20 cellular contexts compared by ENCODE assay signal in the genomic region with DNA sequence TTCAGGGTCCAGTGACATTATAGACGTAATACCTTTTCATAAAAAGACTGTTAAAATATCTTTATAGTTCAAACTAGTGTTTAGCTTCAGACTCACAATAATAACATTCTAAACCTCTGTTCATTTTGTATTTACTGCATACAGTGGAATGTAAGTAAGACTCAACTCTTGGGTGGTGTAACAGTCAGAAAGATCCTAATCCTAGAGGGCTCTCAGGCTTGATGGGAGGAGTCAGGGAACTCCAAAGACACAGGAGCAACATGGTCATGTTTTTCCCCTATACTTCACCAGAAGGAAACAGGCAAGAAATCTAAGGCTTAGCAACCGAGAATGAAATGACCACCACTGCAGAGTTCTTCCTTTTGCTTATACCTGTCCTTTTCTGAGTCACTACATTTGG.
DNase-seq lines count a peak whose midpoint lies in the region; ATAC-seq and TF ChIP-seq lines count a peak whose summit lies in the region.
"Had no signal": no experiment of that assay in that cellular context is flagged by ENCODE, and none has a peak within 500 bp of the region (broad histone marks: within the 10 kb centered on the region; RNA-seq: fewer than 3 reads in every experiment).

No MANE protein-coding gene starts in this region.

- peaks cover 33% of the 10 kb centered on the region for H3K4me1 ChIP-seq in GM23248 (ENCODE audit: insufficient read depth)
- H3K4me1 ChIP-seq in left ventricle myocardium inferior: peaks cover 12% of the 10 kb centered on the region

- H4K20me1 ChIP-seq in GM23248 (ENCODE audit: insufficient read depth): no peaks in the 10 kb centered on the region
- H4K20me1 ChIP-seq: BLaER1 had no signal

- H3K27ac ChIP-seq in GM23248 (no peak overlapping the region), left ventricle myocardium inferior (replicated peaks) (no peak overlapping the region)
- H3K27ac ChIP-seq: A549, BLaER1 had no signal

- peaks cover 20% of the 10 kb centered on the region; the same call in 1 of the 2 replicates for H3K79me2 ChIP-seq in GM23248 (ENCODE audit: insufficient read depth)

- H3K27ac Mint-ChIP-seq in WTC11 (peak overlapping the region; percentile 85; the same call in 1 of the 2 replicates), neural crest cell (ENCODE audit: unreplicated experiment) (peak overlapping the region; percentile 75)
- H3K27ac Mint-ChIP-seq: CD4-positive, alpha-beta memory T cell had no signal

- DNase-seq in GM23248 (peak; percentile 37), WTC11 (ENCODE audit: low spot score) (no peak), fibroblast of the aortic adventitia (ENCODE audit: low read depth) (peak; percentile 33), neural crest cell (ENCODE audit: low read depth, low spot score) (no peak), GM13976 (ENCODE audit: low spot score) (no peak), 8988T (no peak), NCI-H1092 treated with DMSO at 0.1 percent for 48 hours (lab: John Stamatoyannopoulos, UW) (no peak), left ventricle myocardium inferior (no peak)
- DNase-seq: Calu3; CD4-positive, alpha-beta memory T cell; DMS53; H7; NCI-H1105 treated with DMSO at 0.1 percent for 48 hours; NCI-H1694; NCI-H2081 treated with DMSO at 0.1 percent for 48 hours; NCI-H748 treated with DMSO at 0.1 percent for 48 hours; SHP77 treated with DMSO at 0.1 percent for 48 hours had no signal

- H3K4me3 ChIP-seq in GM23248 (no peak overlapping the region), fibroblast of the aortic adventitia (ENCODE audit: low read depth, low read length) (no peak overlapping the region), left ventricle myocardium inferior (no peak overlapping the region)
- H3K4me3 ChIP-seq: A549, BLaER1 had no signal

- H3K9me3 Mint-ChIP-seq in WTC11 (no peaks in the 10 kb centered on the region), neural crest cell (no peaks in the 10 kb centered on the region)
- H3K9me3 Mint-ChIP-seq: CD4-positive, alpha-beta memory T cell had no signal

- H3K36me3 ChIP-seq in GM23248 (ENCODE audit: low read depth) (no peaks in the 10 kb centered on the region), left ventricle myocardium inferior (peaks cover 11% of the 10 kb centered on the region)

- intact Hi-C loops in left ventricle myocardium inferior (cut with micrococcal nuclease): no loop called here

- no peak overlapping the region for H3K4me3 Mint-ChIP-seq in WTC11
- H3K4me3 Mint-ChIP-seq in neural crest cell: no peak overlapping the region
- H3K4me3 Mint-ChIP-seq: CD4-positive, alpha-beta memory T cell had no signal

- no peak overlapping the region for H3K9ac ChIP-seq in GM23248
- H3K9ac ChIP-seq: BLaER1 had no signal

- TF ChIP-seq CTCF in WTC11 (IDR thresholded peaks at IDR 0.05): no peak
- no peak for TF ChIP-seq CTCF in fibroblast of the aortic adventitia (IDR thresholded peaks at IDR 0.05; ENCODE audit: insufficient read depth, low read length)
- no peak for TF ChIP-seq CTCF in neural crest cell (conservative IDR thresholded peaks at IDR 0.05)
- no peak for TF ChIP-seq CTCF in GM13976 (IDR thresholded peaks at IDR 0.05; ENCODE audit: borderline replicate concordance, control extremely low read depth, extremely low read depth, insufficient read depth, missing control alignments)
- no peak for TF ChIP-seq CTCF in left ventricle myocardium inferior (IDR thresholded peaks at IDR 0.05; ENCODE audit: borderline replicate concordance)

- CTCF ChIA-PET in WTC11 (lab: Charles Lee): no interaction called here

- no peak overlapping the region for H2AFZ ChIP-seq in GM23248

- H3K9me3 ChIP-seq in GM23248 (ENCODE audit: low read depth): no peaks in the 10 kb centered on the region
- H3K9me3 ChIP-seq in left ventricle myocardium inferior (replicated peaks): no peaks in the 10 kb centered on the region
- H3K9me3 ChIP-seq: A549, BLaER1 had no signal

- ATAC-seq in WTC11: no peak
- ATAC-seq: A549, SK-N-SH treated with all-trans-retinoic acid at 6 μM for 48 hours had no signal

- in situ Hi-C loops in GM23248 (cut with MboI) (no loop called here), GM13976 (cut with MboI; ENCODE audit: low sequenced_read_pairs, unreplicated experiment) (no loop called here)

- POLR2A ChIA-PET in WTC11 (lab: Charles Lee): interaction anchor here (0.6 kb wide), 1 partner anchor 566 kb away, joined by 3 read pairs; no protein-coding TSS in a partner anchor

- peaks cover 83% of the 10 kb centered on the region for H3K4me1 Mint-ChIP-seq in WTC11
- peaks cover 19% of the 10 kb centered on the region for H3K4me1 Mint-ChIP-seq in neural crest cell

- no peak overlapping the region for H3K4me2 ChIP-seq in GM23248 (ENCODE audit: unreplicated experiment)
- H3K4me2 ChIP-seq: A549, BLaER1 had no signal

- H3F3A ChIP-seq in GM23248 (ENCODE audit: insufficient read depth): peaks cover 23% of the 10 kb centered on the region

- 98 to 99% methylated on average over 2 of the region's 2 CpGs for WGBS in GM23248 (ENCODE audit: low coverage in 1 of 2, low lambda C conversion rate in 2 of 2, missing lambda C conversion rate in 2 of 2), 2 experiments

- no peaks in the 10 kb centered on the region for H3K27me3 ChIP-seq in GM23248 (replicated peaks; ENCODE audit: insufficient read depth)
- no peaks in the 10 kb centered on the region for H3K27me3 ChIP-seq in left ventricle myocardium inferior (ENCODE audit: low read depth)
- H3K27me3 ChIP-seq: BLaER1 had no signal

- H3K27me3 Mint-ChIP-seq in WTC11 (ENCODE audit: low read depth): no peaks in the 10 kb centered on the region
- H3K27me3 Mint-ChIP-seq in neural crest cell (ENCODE audit: low read depth): no peaks in the 10 kb centered on the region
- H3K27me3 Mint-ChIP-seq: CD4-positive, alpha-beta memory T cell had no signal

- H3K9me2 ChIP-seq in GM23248 (ENCODE audit: insufficient read depth): no peaks in the 10 kb centered on the region

- H3K36me3 Mint-ChIP-seq in WTC11: peaks cover 15% of the 10 kb centered on the region
- H3K36me3 Mint-ChIP-seq in neural crest cell (ENCODE audit: low read depth): peaks cover 11% of the 10 kb centered on the region

TF ChIP-seq in WTC11, 78 proteins besides CTCF, POLR2A, EP300 and RAD21 (continues in another document):
- TF ChIP-seq TEAD1 (CRISPR knock-in tag; IDR thresholded peaks at IDR 0.05): no peak
- TF ChIP-seq, protein P1, sequence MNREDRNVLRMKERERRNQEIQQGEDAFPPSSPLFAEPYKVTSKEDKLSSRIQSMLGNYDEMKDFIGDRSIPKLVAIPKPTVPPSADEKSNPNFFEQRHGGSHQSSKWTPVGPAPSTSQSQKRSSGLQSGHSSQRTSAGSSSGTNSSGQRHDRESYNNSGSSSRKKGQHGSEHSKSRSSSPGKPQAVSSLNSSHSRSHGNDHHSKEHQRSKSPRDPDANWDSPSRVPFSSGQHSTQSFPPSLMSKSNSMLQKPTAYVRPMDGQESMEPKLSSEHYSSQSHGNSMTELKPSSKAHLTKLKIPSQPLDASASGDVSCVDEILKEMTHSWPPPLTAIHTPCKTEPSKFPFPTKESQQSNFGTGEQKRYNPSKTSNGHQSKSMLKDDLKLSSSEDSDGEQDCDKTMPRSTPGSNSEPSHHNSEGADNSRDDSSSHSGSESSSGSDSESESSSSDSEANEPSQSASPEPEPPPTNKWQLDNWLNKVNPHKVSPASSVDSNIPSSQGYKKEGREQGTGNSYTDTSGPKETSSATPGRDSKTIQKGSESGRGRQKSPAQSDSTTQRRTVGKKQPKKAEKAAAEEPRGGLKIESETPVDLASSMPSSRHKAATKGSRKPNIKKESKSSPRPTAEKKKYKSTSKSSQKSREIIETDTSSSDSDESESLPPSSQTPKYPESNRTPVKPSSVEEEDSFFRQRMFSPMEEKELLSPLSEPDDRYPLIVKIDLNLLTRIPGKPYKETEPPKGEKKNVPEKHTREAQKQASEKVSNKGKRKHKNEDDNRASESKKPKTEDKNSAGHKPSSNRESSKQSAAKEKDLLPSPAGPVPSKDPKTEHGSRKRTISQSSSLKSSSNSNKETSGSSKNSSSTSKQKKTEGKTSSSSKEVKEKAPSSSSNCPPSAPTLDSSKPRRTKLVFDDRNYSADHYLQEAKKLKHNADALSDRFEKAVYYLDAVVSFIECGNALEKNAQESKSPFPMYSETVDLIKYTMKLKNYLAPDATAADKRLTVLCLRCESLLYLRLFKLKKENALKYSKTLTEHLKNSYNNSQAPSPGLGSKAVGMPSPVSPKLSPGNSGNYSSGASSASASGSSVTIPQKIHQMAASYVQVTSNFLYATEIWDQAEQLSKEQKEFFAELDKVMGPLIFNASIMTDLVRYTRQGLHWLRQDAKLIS (CRISPR knock-in tag; IDR thresholded peaks at IDR 0.05; ENCODE audit: borderline replicate concordance): no peak
- TF ChIP-seq ZNF317 (CRISPR knock-in tag; IDR thresholded peaks at IDR 0.05; ENCODE audit: borderline replicate concordance, low read depth): no peak
- TF ChIP-seq TEAD4 (CRISPR knock-in tag; IDR thresholded peaks at IDR 0.05): no peak
- no peak for TF ChIP-seq PRRX2 (CRISPR knock-in tag; IDR thresholded peaks at IDR 0.05)
- no peak for TF ChIP-seq ETV6 (CRISPR knock-in tag; IDR thresholded peaks at IDR 0.05)
- TF ChIP-seq IRF2 (CRISPR knock-in tag; IDR thresholded peaks at IDR 0.05; ENCODE audit: borderline replicate concordance, low read depth): no peak
- TF ChIP-seq, protein P2, sequence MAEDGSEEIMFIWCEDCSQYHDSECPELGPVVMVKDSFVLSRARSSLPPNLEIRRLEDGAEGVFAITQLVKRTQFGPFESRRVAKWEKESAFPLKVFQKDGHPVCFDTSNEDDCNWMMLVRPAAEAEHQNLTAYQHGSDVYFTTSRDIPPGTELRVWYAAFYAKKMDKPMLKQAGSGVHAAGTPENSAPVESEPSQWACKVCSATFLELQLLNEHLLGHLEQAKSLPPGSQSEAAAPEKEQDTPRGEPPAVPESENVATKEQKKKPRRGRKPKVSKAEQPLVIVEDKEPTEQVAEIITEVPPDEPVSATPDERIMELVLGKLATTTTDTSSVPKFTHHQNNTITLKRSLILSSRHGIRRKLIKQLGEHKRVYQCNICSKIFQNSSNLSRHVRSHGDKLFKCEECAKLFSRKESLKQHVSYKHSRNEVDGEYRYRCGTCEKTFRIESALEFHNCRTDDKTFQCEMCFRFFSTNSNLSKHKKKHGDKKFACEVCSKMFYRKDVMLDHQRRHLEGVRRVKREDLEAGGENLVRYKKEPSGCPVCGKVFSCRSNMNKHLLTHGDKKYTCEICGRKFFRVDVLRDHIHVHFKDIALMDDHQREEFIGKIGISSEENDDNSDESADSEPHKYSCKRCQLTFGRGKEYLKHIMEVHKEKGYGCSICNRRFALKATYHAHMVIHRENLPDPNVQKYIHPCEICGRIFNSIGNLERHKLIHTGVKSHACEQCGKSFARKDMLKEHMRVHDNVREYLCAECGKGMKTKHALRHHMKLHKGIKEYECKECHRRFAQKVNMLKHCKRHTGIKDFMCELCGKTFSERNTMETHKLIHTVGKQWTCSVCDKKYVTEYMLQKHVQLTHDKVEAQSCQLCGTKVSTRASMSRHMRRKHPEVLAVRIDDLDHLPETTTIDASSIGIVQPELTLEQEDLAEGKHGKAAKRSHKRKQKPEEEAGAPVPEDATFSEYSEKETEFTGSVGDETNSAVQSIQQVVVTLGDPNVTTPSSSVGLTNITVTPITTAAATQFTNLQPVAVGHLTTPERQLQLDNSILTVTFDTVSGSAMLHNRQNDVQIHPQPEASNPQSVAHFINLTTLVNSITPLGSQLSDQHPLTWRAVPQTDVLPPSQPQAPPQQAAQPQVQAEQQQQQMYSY (CRISPR knock-in tag; IDR thresholded peaks at IDR 0.05): no peak

Comparison
In these comparisons a context has a peak if more than half of its experiments do, and no peak if none do; other contexts are left out.
1. DNase-seq: peak in GM23248 (single experiment) and fibroblast of the aortic adventitia (single experiment); none in WTC11 (single experiment), neural crest cell (single experiment), GM13976 (single experiment), 8988T (single experiment), NCI-H1092 treated with DMSO at 0.1 percent for 48 hours (single experiment) and left ventricle myocardium inferior (single experiment).